Comparison of ENCODE assay signal across 11 cellular contexts in the genomic region with DNA sequence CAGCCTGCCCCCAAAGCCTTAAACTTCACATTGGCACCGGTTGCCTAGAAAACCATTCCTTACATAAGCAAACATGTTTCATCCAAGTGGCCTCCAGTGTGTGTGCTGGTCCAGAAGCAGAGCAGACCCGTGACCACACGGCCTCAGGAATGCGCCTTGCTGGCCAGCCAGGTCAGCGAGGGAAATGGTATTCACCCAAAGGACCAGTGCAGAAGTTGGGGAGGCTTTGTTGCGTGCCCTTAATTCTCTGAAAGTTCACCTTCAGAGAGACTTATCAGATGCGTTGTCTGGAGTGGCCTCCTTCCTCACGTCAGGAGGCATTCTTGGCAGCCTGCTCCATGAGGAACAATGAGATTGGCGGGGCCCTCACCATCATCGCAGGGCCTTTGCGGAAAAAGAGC. TPM values are rescaled to one million over a fixed set of nuclear protein-coding genes. Genes with fewer than 3 reads are reported as not detected.
DNase-seq lines count a peak whose midpoint lies in the region; ATAC-seq and TF ChIP-seq lines count a peak whose summit lies in the region.
"Had no signal": no experiment of that assay in that cellular context is flagged by ENCODE, and none has a peak within 500 bp of the region (broad histone marks: within the 10 kb centered on the region; RNA-seq: fewer than 3 reads in every experiment).

No MANE protein-coding gene starts in this region.

- H3K4me1 Mint-ChIP-seq in activated T-helper 17 cell treated with anti-CD3 and anti-CD28 coated beads, Interleukin-2, amount 50 U/mL, for 72 hours, result peaks cover 6% of the 10 kb centered on the region

- H3K36me3 ChIP-seq in BLaER1 (no peaks in the 10 kb centered on the region), ascending aorta (no peaks in the 10 kb centered on the region), left ventricle myocardium inferior (no peaks in the 10 kb centered on the region), sigmoid colon (peaks cover 0 to 25% (median 6%) of the 10 kb centered on the region in 4 donors), SJCRH30 (no peaks in the 10 kb centered on the region)

- no peak for TF ChIP-seq POLR2A in sigmoid colon (IDR thresholded peaks at IDR 0.05)

- no peak overlapping the region for H3K4me3 Mint-ChIP-seq in activated T-helper 17 cell treated with anti-CD3 and anti-CD28 coated beads, Interleukin-2, amount 50 U/mL, for 72 hours
- H3K4me3 Mint-ChIP-seq: CD4-positive, CD25-positive, alpha-beta regulatory T cell had no signal

- WGBS in sigmoid colon, 2 donors, result 88 to 90% methylated on average over 11 of the region's 11 CpGs

- H3K27ac ChIP-seq in BLaER1 (peak overlapping the region; percentile 89), ascending aorta (peak overlapping the region; percentile 57 to 66), left ventricle myocardium inferior (replicated peaks) (peak overlapping the region; percentile 83), sigmoid colon (peak overlapping the region; percentile 94 to 99 (median 96)), SJCRH30 (no peak overlapping the region)

- H3K36me3 Mint-ChIP-seq in activated T-helper 17 cell treated with anti-CD3 and anti-CD28 coated beads, Interleukin-2, amount 50 U/mL, for 72 hours (ENCODE audit: low read depth), result no peaks in the 10 kb centered on the region
- H3K36me3 Mint-ChIP-seq: CD4-positive, CD25-positive, alpha-beta regulatory T cell had no signal

- peaks cover 62% of the 10 kb centered on the region for H3K4me1 ChIP-seq in BLaER1
- peaks cover 12 to 35% of the 10 kb centered on the region in 2 donors for H3K4me1 ChIP-seq in ascending aorta
- H3K4me1 ChIP-seq in left ventricle myocardium inferior, result peaks cover 64% of the 10 kb centered on the region
- peaks cover 0 to 100% (median 95%) of the 10 kb centered on the region in 4 donors for H3K4me1 ChIP-seq in sigmoid colon
- H3K4me1 ChIP-seq in SJCRH30, result peaks cover 41% of the 10 kb centered on the region

- H3K27ac Mint-ChIP-seq in activated T-helper 17 cell treated with anti-CD3 and anti-CD28 coated beads, Interleukin-2, amount 50 U/mL, for 72 hours, result no peak overlapping the region
- H3K27ac Mint-ChIP-seq: CD4-positive, CD25-positive, alpha-beta regulatory T cell had no signal

- H3K4me2 ChIP-seq in BLaER1, result peak overlapping the region; percentile 90

- no peaks in the 10 kb centered on the region for H3K27me3 Mint-ChIP-seq in activated T-helper 17 cell treated with anti-CD3 and anti-CD28 coated beads, Interleukin-2, amount 50 U/mL, for 72 hours

- no peak for ATAC-seq in activated T-helper 17 cell treated with anti-CD3 and anti-CD28 coated beads, Interleukin-2, amount 50 U/mL, for 72 hours (replicated peaks)

- H3K9ac ChIP-seq in BLaER1, result no peak overlapping the region

- no peaks in the 10 kb centered on the region for H4K20me1 ChIP-seq in BLaER1

- no peak overlapping the region for H3K4me3 ChIP-seq in BLaER1
- peak overlapping the region in 1 of 2 donors; percentile 13 for H3K4me3 ChIP-seq in ascending aorta
- H3K4me3 ChIP-seq in left ventricle myocardium inferior, result no peak overlapping the region
- peak overlapping the region in 2 of 4 donors; percentile 3 to 7 for H3K4me3 ChIP-seq in sigmoid colon
- no peak overlapping the region for H3K4me3 ChIP-seq in SJCRH30

- DNase-seq in ascending aorta (ENCODE audit: low spot score in 2 of 2) (peak in 1 of 2 donors; percentile 72), left ventricle myocardium inferior (no peak), sigmoid colon (peak; percentile 83), SJCRH30 (no peak), NCI-H1694 treated with DMSO at 0.1 percent for 48 hours (lab: John Stamatoyannopoulos, UW) (no peak), pons (ENCODE audit: low spot score) (no peak)
- DNase-seq: CD4-positive, CD25-positive, alpha-beta regulatory T cell; NCI-H526 treated with DMSO at 0.1 percent for 48 hours; T-helper 1 cell had no signal

- TF ChIP-seq CTCF in ascending aorta (IDR thresholded peaks at IDR 0.05) (no peak), left ventricle myocardium inferior (IDR thresholded peaks at IDR 0.05; ENCODE audit: borderline replicate concordance) (no peak), sigmoid colon (IDR thresholded peaks at IDR 0.05) (no peak)

- H3K27me3 ChIP-seq in BLaER1 (no peaks in the 10 kb centered on the region), ascending aorta (no peaks in the 10 kb centered on the region), left ventricle myocardium inferior (ENCODE audit: low read depth) (no peaks in the 10 kb centered on the region), sigmoid colon (no peaks in the 10 kb centered on the region), SJCRH30 (no peaks in the 10 kb centered on the region)

- H3K9me3 ChIP-seq in BLaER1 (no peaks in the 10 kb centered on the region), ascending aorta (no peaks in the 10 kb centered on the region), left ventricle myocardium inferior (replicated peaks) (no peaks in the 10 kb centered on the region), sigmoid colon (no peaks in the 10 kb centered on the region), SJCRH30 (replicated peaks) (no peaks in the 10 kb centered on the region)

- intact Hi-C loops in ascending aorta (cut with DNase I) (loop anchor here (2.0 kb wide), 1 partner anchor 25 kb away; a partner anchor contains a TSS), left ventricle myocardium inferior (cut with micrococcal nuclease) (no loop called here), sigmoid colon (cut with DNase I) (no loop called here)

- peak in 2 of 4 donors; percentile 63 to 90 for TF ChIP-seq EP300 in sigmoid colon (IDR thresholded peaks at IDR 0.05)

- H3K9me3 Mint-ChIP-seq in activated T-helper 17 cell treated with anti-CD3 and anti-CD28 coated beads, Interleukin-2, amount 50 U/mL, for 72 hours, result no peaks in the 10 kb centered on the region

RNA-seq across cellular contexts. Expression of a gene that starts 25.9 kb away (rescaled TPM):
- total RNA-seq in ascending aorta (39.7 TPM), left ventricle myocardium inferior (7.6 TPM), sigmoid colon (100 to 1,000 TPM; 207 to 348 (median 237) TPM)
- 10 to 100 TPM in 1 of 3 donors, 1 to 10 TPM in 2; 2.5 to 13.6 (median 7.8) TPM for polyA plus RNA-seq in sigmoid colon
- total RNA-seq in activated T-helper 17 cell treated with anti-CD3 and anti-CD28 coated beads, Interleukin-2, amount 50 U/mL, for 72 hours, result 1 to 10 TPM in 1 of 2 donors, under 1 TPM in 1; 0.91 to 2.2 TPM
- total RNA-seq in SJCRH30 (2014; rRNA removed; shearing (Covaris generic)), result 57.5 and 76.4 TPM in 2 replicates
- total RNA-seq: CD4-positive, CD25-positive, alpha-beta regulatory T cell had no signal
